ENCODE assay signal across 17 cellular contexts in the genomic region with DNA sequence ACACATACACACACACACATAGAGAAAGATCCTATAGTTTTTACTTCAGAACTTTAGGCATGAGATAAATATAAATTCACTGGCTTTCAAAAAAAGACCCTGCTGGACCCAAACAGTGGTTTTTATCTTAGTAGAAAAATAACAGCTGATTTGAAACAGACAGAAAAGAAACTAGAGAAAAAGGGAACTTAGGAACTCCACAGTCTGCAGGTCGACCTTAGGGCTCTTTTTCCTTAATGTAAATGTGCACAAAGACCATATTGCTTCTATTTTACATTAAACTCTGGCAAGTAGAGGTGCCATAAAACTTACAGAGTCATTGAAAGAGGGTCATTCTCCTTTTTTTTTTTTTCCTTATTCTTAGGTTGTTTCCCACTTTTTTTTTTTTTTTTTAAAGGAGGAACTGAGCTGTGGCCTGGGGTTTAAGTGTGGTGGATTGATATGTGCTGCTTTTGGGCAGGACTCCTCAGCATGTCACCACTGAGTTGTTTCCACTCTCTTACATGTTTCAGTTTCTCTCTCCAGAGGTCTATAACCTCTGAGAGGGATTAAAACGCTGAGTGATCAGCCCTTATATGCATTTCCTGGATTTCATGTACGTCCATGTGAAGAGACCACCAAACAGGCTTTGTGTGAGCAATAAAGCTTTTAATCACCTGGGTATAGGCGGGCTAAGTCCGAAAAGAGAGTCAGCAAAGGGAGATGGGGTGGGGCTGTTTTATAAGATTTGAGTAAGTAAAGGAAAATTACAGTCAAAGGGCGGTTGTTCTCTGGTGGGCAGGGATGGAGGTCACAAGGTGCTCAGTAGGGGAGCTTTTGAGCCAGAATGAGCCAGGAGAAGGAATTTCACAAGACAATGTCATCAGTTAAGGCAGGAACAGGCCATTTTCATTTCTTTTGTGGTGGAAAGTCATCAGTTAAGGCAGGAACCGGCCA.
DNase-seq lines count a peak whose midpoint lies in the region; ATAC-seq and TF ChIP-seq lines count a peak whose summit lies in the region.
"Had no signal": no experiment of that assay in that cellular context is flagged by ENCODE, and none has a peak within 500 bp of the region (broad histone marks: within the 10 kb centered on the region; RNA-seq: fewer than 3 reads in every experiment).

No MANE protein-coding gene starts in this region.

- H3K4me1 ChIP-seq in mucosa of descending colon (ENCODE audit: low read depth) (no peaks in the 10 kb centered on the region), thyroid gland (no peaks in the 10 kb centered on the region), Karpas-422 (ENCODE audit: low read length) (no peaks in the 10 kb centered on the region)
- H3K4me1 ChIP-seq: BLaER1 had no signal

- TF ChIP-seq CTCF in mucosa of descending colon (IDR thresholded peaks at IDR 0.05) (no peak), thyroid gland (IDR thresholded peaks at IDR 0.05) (no peak)

- no peaks in the 10 kb centered on the region for H3K9me2 ChIP-seq in Karpas-422 (replicated peaks; ENCODE audit: insufficient read depth, low read length)

- H3K27ac ChIP-seq in thyroid gland (no peak overlapping the region), Karpas-422 (ENCODE audit: low read length) (no peak overlapping the region)
- H3K27ac ChIP-seq: BLaER1 had no signal

- H3K79me2 ChIP-seq in Karpas-422 (ENCODE audit: low read length): no peaks in the 10 kb centered on the region

- H3K4me2 ChIP-seq in Karpas-422 (ENCODE audit: low read depth, low read length, poor library complexity, severe bottlenecking): no peak overlapping the region
- H3K4me2 ChIP-seq: BLaER1 had no signal

- WGBS in thyroid gland, 2 donors: 73 to 76% methylated on average over 7 of the region's 7 CpGs

- no peaks in the 10 kb centered on the region for H3K9me3 ChIP-seq in mucosa of descending colon
- H3K9me3 ChIP-seq in thyroid gland: no peaks in the 10 kb centered on the region
- H3K9me3 ChIP-seq in Karpas-422 (ENCODE audit: low read length): no peaks in the 10 kb centered on the region
- H3K9me3 ChIP-seq: BLaER1 had no signal

- no peak for TF ChIP-seq POLR2A in thyroid gland (IDR thresholded peaks at IDR 0.05)

- H4K20me1 ChIP-seq in Karpas-422 (ENCODE audit: insufficient read depth, low read depth, low read length): no peaks in the 10 kb centered on the region
- H4K20me1 ChIP-seq: BLaER1 had no signal

- peak; percentile 76 for DNase-seq in NOMO-1 treated with DMSO at 0.1 percent for 48 hours (lab: John Stamatoyannopoulos, UW; ENCODE audit: unreplicated experiment)
- DNase-seq in mucosa of descending colon: no peak
- no peak for DNase-seq in thyroid gland
- DNase-seq in NCI-H187 treated with DMSO at 0.1 percent for 48 hours (lab: John Stamatoyannopoulos, UW): no peak
- DNase-seq in Karpas-422: no peak
- DNase-seq: activated CD4-positive, alpha-beta T cell treated with anti-CD3 and anti-CD28 coated beads for 4 hours; activated T-cell treated with anti-CD3 and anti-CD28 coated beads, Interleukin-2, amount 50 U/mL, for 24 hours; natural killer cell; PC-3; T-helper 1 cell had no signal

- no peaks in the 10 kb centered on the region for H3K27me3 ChIP-seq in thyroid gland
- H3K27me3 ChIP-seq in Karpas-422 (ENCODE audit: low read length): no peaks in the 10 kb centered on the region
- H3K27me3 ChIP-seq: BLaER1 had no signal

- H3K9ac ChIP-seq in Karpas-422 (ENCODE audit: low read length): no peak overlapping the region
- H3K9ac ChIP-seq: BLaER1 had no signal

- peak; percentile 58 for ATAC-seq in GM19328 (IDR thresholded peaks at IDR 0.05; ENCODE audit: unreplicated experiment)
- ATAC-seq in HG03159 (IDR thresholded peaks at IDR 0.05; ENCODE audit: unreplicated experiment): peak; percentile 66
- ATAC-seq in mucosa of descending colon: peak; percentile 67
- no peak for ATAC-seq in GM18907 (IDR thresholded peaks at IDR 0.05; ENCODE audit: unreplicated experiment)
- ATAC-seq: HCT116, K562, left lobe of liver, natural killer cell, PC-3 had no signal

- intact Hi-C loops in mucosa of descending colon (cut with DNase I, micrococcal nuclease): no loop called here
- intact Hi-C loops in thyroid gland (cut with DNase I): no loop called here

- H3K36me3 ChIP-seq in mucosa of descending colon (ENCODE audit: low read depth) (no peaks in the 10 kb centered on the region), thyroid gland (no peaks in the 10 kb centered on the region), Karpas-422 (ENCODE audit: insufficient read depth, low read length) (no peaks in the 10 kb centered on the region)
- H3K36me3 ChIP-seq: BLaER1 had no signal

- no peak overlapping the region for H3K4me3 ChIP-seq in mucosa of descending colon
- H3K4me3 ChIP-seq in thyroid gland (replicated peaks in 1 of 3): no peak overlapping the region
- H3K4me3 ChIP-seq in Karpas-422 (ENCODE audit: low read length): no peak overlapping the region
- H3K4me3 ChIP-seq: BLaER1, K562 had no signal

- no peak overlapping the region for H2AFZ ChIP-seq in Karpas-422 (ENCODE audit: low read length)
